Comparison of ENCODE assay signal across 1 cellular context in genomic region chr19:10701955-10702307, GRCh38.
TF ChIP-seq lines count a peak whose summit lies in the region.

No MANE protein-coding gene starts in this region.

TF ChIP-seq in SK-N-SH, 30 proteins besides CTCF, POLR2A, EP300 and RAD21 (continued from another document):
- no peak for TF ChIP-seq USF1 (IDR thresholded peaks at IDR 0.05; ENCODE audit: borderline replicate concordance, low read depth)
TF ChIP-seq in SK-N-SH: peak in this region for 1.
